8 cellular contexts compared by ENCODE assay signal in the genomic region with DNA sequence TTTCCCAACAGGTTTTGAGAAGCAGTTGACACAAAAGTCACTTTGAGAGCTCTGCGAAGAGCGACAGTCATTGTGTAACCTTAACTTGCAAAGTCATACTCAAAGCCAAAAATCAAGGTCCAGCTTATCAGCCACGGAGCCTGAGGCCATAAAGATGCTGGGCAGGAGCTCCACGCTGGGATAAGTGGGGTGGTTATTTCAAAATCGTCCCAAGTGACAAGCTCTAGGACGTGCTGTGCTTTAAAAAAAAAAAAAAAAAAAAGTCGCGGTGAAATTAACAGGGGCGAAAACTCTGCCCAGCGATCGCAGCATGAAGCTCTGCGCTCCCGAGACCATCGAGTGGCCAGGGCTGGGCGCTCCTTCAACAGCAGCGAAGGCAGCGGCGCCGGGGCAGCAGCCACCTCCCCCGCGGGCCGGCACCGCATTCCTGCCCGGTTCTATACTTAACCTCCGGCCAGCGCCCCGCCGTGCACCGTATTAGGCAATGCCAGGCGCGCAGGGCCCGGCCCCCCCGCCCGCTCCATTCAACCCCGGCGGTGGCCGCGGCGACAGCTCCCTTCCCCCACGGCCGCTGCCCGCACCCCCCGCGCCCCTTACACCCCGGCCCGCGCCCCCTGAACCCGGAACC. TPM values are rescaled to one million over a fixed set of nuclear protein-coding genes. Genes with fewer than 3 reads are reported as not detected.
A peak's percentile ranks its signal among the peaks of the same experiment; 100 is the strongest.
DNase-seq lines count a peak whose midpoint lies in the region; ATAC-seq and TF ChIP-seq lines count a peak whose summit lies in the region.

No MANE protein-coding gene starts in this region.

- peak overlapping the region; percentile 71 for H3K4me3 Mint-ChIP-seq in progenitor cell of endocrine pancreas (ENCODE audit: low read depth)

- no peaks in the 10 kb centered on the region for H3K4me1 Mint-ChIP-seq in progenitor cell of endocrine pancreas (ENCODE audit: low read depth)

- H3K4me2 ChIP-seq in BLaER1, result peak overlapping the region; percentile 80

- H3K27ac ChIP-seq in BLaER1, result peak overlapping the region; percentile 88
- peak overlapping the region; percentile 45 for H3K27ac ChIP-seq in angular gyrus (ENCODE audit: low read depth, low read length)

- H3K27me3 Mint-ChIP-seq in progenitor cell of endocrine pancreas, result peaks cover 3% of the 10 kb centered on the region

- H3K27ac Mint-ChIP-seq in progenitor cell of endocrine pancreas, result peak overlapping the region; percentile 52

- H4K20me1 ChIP-seq in BLaER1, result 0 out of 2 replicates have a peak, but pooled peaks cover 6% of the 10 kb centered on the region

- no peaks in the 10 kb centered on the region for H3K27me3 ChIP-seq in BLaER1

- DNase-seq in GM19238 (ENCODE audit: insufficient read length, low spot score) (peak; percentile 9), SK-N-DZ (ENCODE audit: low spot score) (peak; percentile 15), left ventricle myocardium superior (peak; percentile 92), progenitor cell of endocrine pancreas (ENCODE audit: low spot score, unreplicated experiment) (peak; percentile 62), GOT3 (lab: John Stamatoyannopoulos, UW) (no peak)

- H3K36me3 Mint-ChIP-seq in progenitor cell of endocrine pancreas (ENCODE audit: insufficient read depth), result no peaks in the 10 kb centered on the region

- H3K9me3 Mint-ChIP-seq in progenitor cell of endocrine pancreas (ENCODE audit: low read depth), result no peaks in the 10 kb centered on the region

- no peak for TF ChIP-seq CTCF in progenitor cell of endocrine pancreas (IDR thresholded peaks at IDR 0.05; ENCODE audit: unreplicated experiment)

- peak; percentile 55 for ATAC-seq in HG03196 (IDR thresholded peaks at IDR 0.05; ENCODE audit: unreplicated experiment)
- ATAC-seq in left ventricle myocardium superior, result peak; percentile 91

- intact Hi-C loops in left ventricle myocardium superior (cut with micrococcal nuclease), result no loop called here

- peaks cover 56% of the 10 kb centered on the region for H3K4me1 ChIP-seq in BLaER1

- H3K36me3 ChIP-seq in BLaER1, result peaks cover 42% of the 10 kb centered on the region

- peak overlapping the region; percentile 86 for H3K9ac ChIP-seq in BLaER1

- peak overlapping the region; percentile 89 for H3K4me3 ChIP-seq in BLaER1

- H3K9me3 ChIP-seq in BLaER1, result no peaks in the 10 kb centered on the region; the same call in none of the 2 replicates

RNA-seq across cellular contexts. Expression of a gene that starts 0.7 kb away (rescaled TPM):
- 8.4 and 10.0 TPM in 2 replicates for polyA plus RNA-seq in SK-N-DZ (2014; cell fraction: cytosol; rRNA removed)
- 9.9 and 10.8 TPM in 2 replicates for polyA plus RNA-seq in SK-N-DZ (2014; cell fraction: nucleus; rRNA removed)
- 160 TPM for total RNA-seq in left ventricle myocardium superior
- total RNA-seq in progenitor cell of endocrine pancreas, result 14.3 and 15.9 TPM in 2 replicates

RNA-seq across cellular contexts. Expression of a gene that starts 27.4 kb away (rescaled TPM):
- polyA plus RNA-seq in SK-N-DZ (2014; cell fraction: cytosol; rRNA removed), result 15.4 and 18.8 TPM in 2 replicates
- 8.8 and 10.8 TPM in 2 replicates for polyA plus RNA-seq in SK-N-DZ (2014; cell fraction: nucleus; rRNA removed)
- 22.8 TPM for total RNA-seq in left ventricle myocardium superior
- 25.1 and 27.8 TPM in 2 replicates for total RNA-seq in progenitor cell of endocrine pancreas
